Comparison of ENCODE assay signal across 11 cellular contexts in genomic region chr1:52059326-52059725, GRCh38. TPM values are rescaled to one million over a fixed set of nuclear protein-coding genes. Genes with fewer than 3 reads are reported as not detected.
DNase-seq lines count a peak whose midpoint lies in the region; TF ChIP-seq lines count a peak whose summit lies in the region.
"Had no signal": no experiment of that assay in that cellular context is flagged by ENCODE, and none has a peak within 500 bp of the region (broad histone marks: within the 10 kb centered on the region; RNA-seq: fewer than 3 reads in every experiment).

No MANE protein-coding gene starts in this region.

- no peaks in the 10 kb centered on the region for H3K27me3 Mint-ChIP-seq in nephron (ENCODE audit: low read depth)
- no peaks in the 10 kb centered on the region for H3K27me3 Mint-ChIP-seq in activated CD4-positive, alpha-beta T cell treated with anti-CD3 and anti-CD28 coated beads, Interleukin-2, amount 10 ng/mL, durations not matched to agents 24 days and 14 days
- H3K27me3 Mint-ChIP-seq: T-helper 17 cell had no signal

- peak overlapping the region in 2 of 3 experiments; percentile 9 to 35 for H3K27ac Mint-ChIP-seq in nephron
- no peak overlapping the region for H3K27ac Mint-ChIP-seq in activated CD4-positive, alpha-beta T cell treated with anti-CD3 and anti-CD28 coated beads, Interleukin-2, amount 10 ng/mL, durations not matched to agents 24 days and 14 days
- H3K27ac Mint-ChIP-seq: T-helper 17 cell had no signal

- H3K36me3 Mint-ChIP-seq in nephron (ENCODE audit: low read depth) = peaks cover 40% of the 10 kb centered on the region
- peaks cover 46% of the 10 kb centered on the region for H3K36me3 Mint-ChIP-seq in activated CD4-positive, alpha-beta T cell treated with anti-CD3 and anti-CD28 coated beads, Interleukin-2, amount 10 ng/mL, durations not matched to agents 24 days and 14 days (ENCODE audit: low read depth)

- intact Hi-C loops in dorsolateral prefrontal cortex (cut with DNase I) = loop anchor here (5.0 to 10.0 kb wide), 3 partner anchors 343 to 645 kb away; partner anchors contain the start of genes ORC1 (in 2 of the 2) and PRPF38A (in 2 of the 2)
- intact Hi-C loops in activated CD4-positive, alpha-beta T cell treated with anti-CD3 and anti-CD28 coated beads, Interleukin-2, amount 10 ng/mL, durations not matched to agents 24 days and 14 days (cut with micrococcal nuclease) = loop anchor here (5.0 to 10.0 kb wide), 5 partner anchors 445 to 1268 kb away; partner anchors contain the start of genes ECHDC2, EPS15, LRP8 and OSBPL9

- H3K27ac ChIP-seq in SJCRH30 = no peak overlapping the region
- peak overlapping the region in 2 of 59 donors; percentile 9 to 46 for H3K27ac ChIP-seq in dorsolateral prefrontal cortex

- H3K4me1 ChIP-seq in SJCRH30 = peaks cover 11% of the 10 kb centered on the region

- TF ChIP-seq CTCF in cardiac fibroblast (IDR thresholded peaks at IDR 0.05; ENCODE audit: low read depth, low read length) = no peak
- TF ChIP-seq CTCF in nephron (IDR thresholded peaks at IDR 0.05; ENCODE audit: unreplicated experiment in 3 of 3) = no peak
- no peak for TF ChIP-seq CTCF in dorsolateral prefrontal cortex (IDR thresholded peaks at IDR 0.05 in 54 of 56, conservative IDR thresholded peaks at IDR 0.05 in 2 of 56; ENCODE audit: low read depth in 1 of 56, partially characterized antibody in 56 of 56)

- H3K27me3 ChIP-seq in SJCRH30 (no peaks in the 10 kb centered on the region), dorsolateral prefrontal cortex (no peaks in the 10 kb centered on the region)

- H3K9me3 ChIP-seq in SJCRH30 (replicated peaks) = no peaks in the 10 kb centered on the region

- peaks cover 31% of the 10 kb centered on the region for H3K4me1 Mint-ChIP-seq in nephron
- peaks cover 36% of the 10 kb centered on the region for H3K4me1 Mint-ChIP-seq in activated CD4-positive, alpha-beta T cell treated with anti-CD3 and anti-CD28 coated beads, Interleukin-2, amount 10 ng/mL, durations not matched to agents 24 days and 14 days

- peaks cover 48% of the 10 kb centered on the region for H3K36me3 ChIP-seq in SJCRH30

- H3K4me3 ChIP-seq in cardiac fibroblast (replicated peaks in 1 of 2; ENCODE audit: low read depth in 2 of 2, low read length in 2 of 2) (no peak overlapping the region), SJCRH30 (no peak overlapping the region), dorsolateral prefrontal cortex (peak overlapping the region in 12 of 59 donors; percentile 1 to 100 (median 22))

- H3K9me3 Mint-ChIP-seq in nephron = no peaks in the 10 kb centered on the region
- no peaks in the 10 kb centered on the region for H3K9me3 Mint-ChIP-seq in activated CD4-positive, alpha-beta T cell treated with anti-CD3 and anti-CD28 coated beads, Interleukin-2, amount 10 ng/mL, durations not matched to agents 24 days and 14 days
- H3K9me3 Mint-ChIP-seq: activated T-cell treated with anti-CD3 and anti-CD28 coated beads, Interleukin-2, amount 50 U/mL, for 72 hours had no signal

- DNase-seq in Daoy (ENCODE audit: low read depth) (peak; percentile 6), M059J (ENCODE audit: low read depth) (peak; percentile 71), cardiac fibroblast (ENCODE audit: low read depth in 2 of 2) (peak; percentile 62 to 69), SJCRH30 (no peak), dorsolateral prefrontal cortex (no peak), ecto neural progenitor cell (ENCODE audit: low spot score) (no peak)
- DNase-seq in activated CD4-positive, alpha-beta T cell treated with anti-CD3 and anti-CD28 coated beads, Interleukin-2, amount 10 ng/mL, durations not matched to agents 24 days and 14 days = no peak
- DNase-seq: activated T-cell treated with anti-CD3 and anti-CD28 coated beads, Interleukin-2, amount 50 U/mL, for 72 hours; NCI-H446; T-helper 17 cell had no signal

- H3K4me3 Mint-ChIP-seq in nephron = peak overlapping the region; percentile 66 to 99 (median 71)
- H3K4me3 Mint-ChIP-seq in activated CD4-positive, alpha-beta T cell treated with anti-CD3 and anti-CD28 coated beads, Interleukin-2, amount 10 ng/mL, durations not matched to agents 24 days and 14 days = no peak overlapping the region
- H3K4me3 Mint-ChIP-seq: T-helper 17 cell had no signal

RNA-seq across cellular contexts. Expression of gene BTF3L4, which starts 3.2 kb away (rescaled TPM):
- total RNA-seq in Daoy (2014; rRNA removed; shearing (Covaris generic)) = 119 and 127 TPM in 2 replicates
- 95.2 and 130 TPM in 2 replicates for total RNA-seq in M059J (2014; rRNA removed; shearing (Covaris generic))
- total RNA-seq in SJCRH30 (2014; rRNA removed; shearing (Covaris generic)) = 105 and 123 TPM in 2 replicates
- total RNA-seq in dorsolateral prefrontal cortex = 10 to 100 TPM; 27.7 to 67.7 (median 49.5) TPM
- total RNA-seq in activated CD4-positive, alpha-beta T cell treated with anti-CD3 and anti-CD28 coated beads, Interleukin-2, amount 10 ng/mL, durations not matched to agents 24 days and 14 days = 48.0 and 50.0 TPM in 2 replicates

RNA-seq across cellular contexts. Expression of gene TXNDC12, which starts 4.3 kb away (rescaled TPM):
- 103 and 128 TPM in 2 replicates for total RNA-seq in Daoy (2014; rRNA removed; shearing (Covaris generic))
- total RNA-seq in M059J (2014; rRNA removed; shearing (Covaris generic)) = 91.3 and 116 TPM in 2 replicates
- 32.1 and 37.0 TPM in 2 replicates for total RNA-seq in SJCRH30 (2014; rRNA removed; shearing (Covaris generic))
- total RNA-seq in dorsolateral prefrontal cortex = 10 to 100 TPM; 18.2 to 47.5 (median 33.6) TPM
- 43.0 and 44.8 TPM in 2 replicates for total RNA-seq in activated CD4-positive, alpha-beta T cell treated with anti-CD3 and anti-CD28 coated beads, Interleukin-2, amount 10 ng/mL, durations not matched to agents 24 days and 14 days

RNA-seq across cellular contexts. Expression of gene KTI12, which starts 25.7 kb away (rescaled TPM):
- 23.2 and 29.4 TPM in 2 replicates for total RNA-seq in Daoy (2014; rRNA removed; shearing (Covaris generic))
- 16.0 and 25.4 TPM in 2 replicates for total RNA-seq in M059J (2014; rRNA removed; shearing (Covaris generic))
- 14.3 and 15.1 TPM in 2 replicates for total RNA-seq in SJCRH30 (2014; rRNA removed; shearing (Covaris generic))
- total RNA-seq in dorsolateral prefrontal cortex = 10 to 100 TPM in 2 of 120 experiments, 1 to 10 TPM in 118; 3.7 to 10.5 (median 6.4) TPM
- 20.4 and 22.3 TPM in 2 replicates for total RNA-seq in activated CD4-positive, alpha-beta T cell treated with anti-CD3 and anti-CD28 coated beads, Interleukin-2, amount 10 ng/mL, durations not matched to agents 24 days and 14 days

Comparison
In these comparisons a context has a peak if more than half of its experiments do, and no peak if none do; other contexts are left out.
1. DNase-seq: peak in Daoy (single experiment), M059J (single experiment) and cardiac fibroblast (2 of 2); none in SJCRH30 (0 of 2), dorsolateral prefrontal cortex (0 of 10), activated CD4-positive, alpha-beta T cell treated with anti-CD3 and anti-CD28 coated beads, Interleukin-2, amount 10 ng/mL, durations not matched to agents 24 days and 14 days (single experiment) and ecto neural progenitor cell (single experiment).